8 cellular contexts compared by ENCODE assay signal in the genomic region with DNA sequence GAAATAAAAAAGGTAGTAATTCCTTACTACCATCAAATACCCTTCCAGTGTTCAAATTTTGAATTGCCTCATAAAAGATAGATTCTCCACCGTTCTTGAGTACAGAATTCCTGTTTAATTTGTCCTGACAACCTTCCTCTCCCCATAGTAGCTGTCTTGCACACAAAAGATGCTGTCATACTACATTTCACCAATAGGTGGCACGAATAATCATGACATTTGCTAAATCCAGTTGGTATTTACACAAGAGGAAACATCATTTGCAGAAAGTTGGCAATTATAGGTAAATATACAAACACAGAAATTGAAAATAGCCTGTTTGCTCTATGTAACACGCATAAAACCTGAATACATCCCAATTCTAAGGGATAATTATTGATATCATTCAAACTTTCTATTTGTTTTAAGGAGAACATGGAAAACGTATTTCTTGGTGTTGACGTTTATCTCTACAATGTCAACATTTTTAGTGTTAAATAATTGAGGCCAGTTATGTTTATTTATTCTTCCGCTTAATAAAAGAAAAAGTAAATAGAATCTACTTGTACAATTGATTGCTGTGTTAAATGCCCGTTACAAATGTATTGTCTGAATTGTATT. TPM values are rescaled to one million over a fixed set of nuclear protein-coding genes. Genes with fewer than 3 reads are reported as not detected.
DNase-seq lines count a peak whose midpoint lies in the region; ATAC-seq and TF ChIP-seq lines count a peak whose summit lies in the region.

No MANE protein-coding gene starts in this region.

- H3K27me3 ChIP-seq in SU-DHL-6 (ENCODE audit: low read length) (no peaks in the 10 kb centered on the region), gastrocnemius medialis (no peaks in the 10 kb centered on the region)

- ATAC-seq in gastrocnemius medialis (no peak), GM18873 (IDR thresholded peaks at IDR 0.05; ENCODE audit: low FRiP score, unreplicated experiment) (no peak), GM19467 (IDR thresholded peaks at IDR 0.05; ENCODE audit: unreplicated experiment) (no peak)

- no peaks in the 10 kb centered on the region for H3K79me2 ChIP-seq in SU-DHL-6 (ENCODE audit: insufficient read depth, low read length)

- no peaks in the 10 kb centered on the region for H3K9me2 ChIP-seq in SU-DHL-6 (replicated peaks; ENCODE audit: insufficient read depth, low read length)

- no peak overlapping the region for H3K27ac ChIP-seq in SU-DHL-6 (ENCODE audit: low read depth, low read length)
- no peak overlapping the region for H3K27ac ChIP-seq in gastrocnemius medialis

- in situ Hi-C loops in gastrocnemius medialis (cut with MboI; ENCODE audit: low sequenced_read_pairs in 4 of 4): loop anchor here in 1 of 4 donors (25.0 kb wide), 1 partner anchor 343 kb away; no protein-coding TSS in a partner anchor

- H3K4me1 ChIP-seq in gastrocnemius medialis: no peaks in the 10 kb centered on the region

- H3K36me3 ChIP-seq in SU-DHL-6 (ENCODE audit: low read length) (no peaks in the 10 kb centered on the region), gastrocnemius medialis (no peaks in the 10 kb centered on the region)

- H3K4me3 ChIP-seq in SU-DHL-6 (ENCODE audit: insufficient read depth, low read length, poor library complexity, severe bottlenecking) (no peak overlapping the region), foreskin fibroblast (ENCODE audit: low read depth in 1 of 2, low read length in 2 of 2) (no peak overlapping the region), gastrocnemius medialis (no peak overlapping the region)

- no peak overlapping the region for H2AFZ ChIP-seq in SU-DHL-6 (ENCODE audit: low read depth, low read length, severe bottlenecking)

- H4K20me1 ChIP-seq in SU-DHL-6 (ENCODE audit: low read depth, low read length): no peaks in the 10 kb centered on the region

- intact Hi-C loops in gastrocnemius medialis (cut with DNase I; ENCODE audit: low total_unique reads): no loop called here

- TF ChIP-seq POLR2A in gastrocnemius medialis (IDR thresholded peaks at IDR 0.05): no peak

- H3K4me2 ChIP-seq in SU-DHL-6 (ENCODE audit: low read depth, low read length, poor library complexity, severe bottlenecking): no peak overlapping the region

- H3K9ac ChIP-seq in SU-DHL-6 (ENCODE audit: low read length): no peak overlapping the region

- TF ChIP-seq CTCF in GM20000 (IDR thresholded peaks at IDR 0.05; ENCODE audit: extremely low read depth, missing control alignments): peak; percentile 43
- TF ChIP-seq CTCF in SU-DHL-6 (IDR thresholded peaks at IDR 0.05; ENCODE audit: insufficient read depth, low read length, poor library complexity, severe bottlenecking): peak; percentile 46
- TF ChIP-seq CTCF in foreskin fibroblast (IDR thresholded peaks at IDR 0.05; ENCODE audit: low read depth, low read length): peak; percentile 64
- peak; percentile 37 to 69 (median 44) for TF ChIP-seq CTCF in gastrocnemius medialis (IDR thresholded peaks at IDR 0.05 in 4 of 5, conservative IDR thresholded peaks at IDR 0.05 in 1 of 5)

- no peaks in the 10 kb centered on the region for H3F3A ChIP-seq in SU-DHL-6 (ENCODE audit: insufficient read depth)

- no peaks in the 10 kb centered on the region for H3K9me3 ChIP-seq in SU-DHL-6 (ENCODE audit: insufficient read depth, low read length)
- H3K9me3 ChIP-seq in gastrocnemius medialis: no peaks in the 10 kb centered on the region

- peak; percentile 1 for DNase-seq in DMS 273 treated with DMSO at 0.1 percent for 48 hours (lab: John Stamatoyannopoulos, UW)
- DNase-seq in GM20000 (ENCODE audit: low spot score): peak; percentile 44
- DNase-seq in NCI-H1092 (lab: John Stamatoyannopoulos, UW): peak; percentile 75
- DNase-seq in foreskin fibroblast: peak; percentile 49 to 78
- no peak for DNase-seq in gastrocnemius medialis

RNA-seq across cellular contexts. Expression of gene CLDN10, which starts 58.3 kb away (rescaled TPM):
- total RNA-seq in gastrocnemius medialis: not detected

Comparison
In these comparisons a context has a peak if more than half of its experiments do, and no peak if none do; other contexts are left out.
1. DNase-seq: peak in DMS 273 treated with DMSO at 0.1 percent for 48 hours (single experiment), GM20000 (single experiment), NCI-H1092 (single experiment) and foreskin fibroblast (2 of 2); none in gastrocnemius medialis (0 of 2).
2. Peak in every context shown above with its lines, with median percentiles within 50 percentile points of each other: CTCF ChIP-seq.